Comparison of ENCODE assay signal across 21 cellular contexts in genomic region chr12:3791475-3791874, GRCh38.
"Had no signal": no experiment of that assay in that cellular context is flagged by ENCODE, and none has a peak within 500 bp of the region (broad histone marks: within the 10 kb centered on the region; RNA-seq: fewer than 3 reads in every experiment).

No MANE protein-coding gene starts in this region.

- H3K9me3 ChIP-seq: colonic mucosa, suprapubic skin, upper lobe of right lung had no signal

- H3K27me3 ChIP-seq: colonic mucosa, dorsolateral prefrontal cortex, heart right ventricle, suprapubic skin, tibial artery, upper lobe of right lung had no signal

- H3K36me3 ChIP-seq: colonic mucosa, heart right ventricle, suprapubic skin, upper lobe of right lung had no signal

- H3K4me3 ChIP-seq: colonic mucosa, dorsolateral prefrontal cortex, heart right ventricle, suprapubic skin, tibial artery, upper lobe of right lung had no signal

- DNase-seq: activated CD4-positive, alpha-beta T cell treated with anti-CD3 and anti-CD28 coated beads for 48 hours; activated CD4-positive, alpha-beta T cell treated with anti-CD3 and anti-CD28 coated beads, Interleukin-2, amount 50 U/mL, for 48 hours; activated T-cell treated with anti-CD3 and anti-CD28 coated beads, Interleukin-2, amount 50 U/mL, for 48 hours; anterior cingulate cortex; cerebellar nuclear complex; colonic mucosa; dorsolateral prefrontal cortex; effector memory CD8-positive, alpha-beta T cell; heart right ventricle; kidney glomerular epithelial cell; mesenchymal stem cell; natural killer cell; right cardiac atrium; stimulated activated CD4-positive, alpha-beta T cell treated with anti-CD3 and anti-CD28 coated beads, Interleukin-15, amount 100 ng/mL, for 24 hours; stimulated activated CD4-positive, alpha-beta T cell treated with anti-CD3 and anti-CD28 coated beads, Interleukin-2, amount 100 ng/mL, for 24 hours; stimulated activated naive B cell treated with anti-CD40 and anti-IgM and Interleukin-4, amounts not matched to agents 10 μg/mL and 1 μg/mL and 100 μg/mL, for 72 hours; T-helper 1 cell; tibial artery; upper lobe of right lung had no signal

- H3K27ac ChIP-seq: colonic mucosa, dorsolateral prefrontal cortex, heart right ventricle, suprapubic skin, tibial artery, upper lobe of right lung had no signal

- H3K4me1 ChIP-seq: colonic mucosa, suprapubic skin, tibial artery, upper lobe of right lung had no signal

- ATAC-seq: activated CD4-positive, CD25-positive, alpha-beta regulatory T cell treated with anti-CD3 and anti-CD28 coated beads, Interleukin-2, amount 50 U/mL, for 24 hours; effector memory CD8-positive, alpha-beta T cell; natural killer cell; right cardiac atrium; stimulated activated naive B cell treated with anti-CD40 and anti-IgM and Interleukin-4, amounts not matched to agents 10 μg/mL and 1 μg/mL and 100 μg/mL, for 72 hours; upper lobe of right lung had no signal
